ENCODE assay signal across 14 cellular contexts in genomic region chr3:33826206-33826605, GRCh38.
"Had no signal": no experiment of that assay in that cellular context is flagged by ENCODE, and none has a peak within 500 bp of the region (broad histone marks: within the 10 kb centered on the region; RNA-seq: fewer than 3 reads in every experiment).

No MANE protein-coding gene starts in this region.

- H3K4me1 ChIP-seq: psoas muscle, right lobe of liver had no signal

- H3K27me3 ChIP-seq: right lobe of liver had no signal

- DNase-seq: activated CD4-positive, alpha-beta memory T cell treated with anti-CD3 and anti-CD28 coated beads, Interleukin-2, amount 10 ng/mL, durations not matched to agents 7 days and 5 days; activated CD4-positive, alpha-beta T cell treated with anti-CD3 and anti-CD28 coated beads for 1 hour; activated gamma-delta T cell; activated T-cell treated with anti-CD3 and anti-CD28 coated beads, Interleukin-2, amount 50 U/mL, for 48 hours; effector memory CD4-positive, alpha-beta T cell; hippocampal formation; left ventricle myocardium inferior; mesendoderm; nucleus accumbens; psoas muscle; right lobe of liver; stimulated activated naive CD8-positive, alpha-beta T cell treated with anti-CD3 and anti-CD28 coated beads, Interleukin-15, amount 100 ng/mL, for 72 hours; T-helper 1 cell had no signal

- ATAC-seq: psoas muscle; right lobe of liver; stimulated activated naive CD8-positive, alpha-beta T cell treated with anti-CD3 and anti-CD28 coated beads, Interleukin-15, amount 100 ng/mL, for 72 hours had no signal

- H3K27ac ChIP-seq: left ventricle myocardium inferior, psoas muscle, right lobe of liver, SK-N-MC had no signal

- H3K4me3 ChIP-seq: left ventricle myocardium inferior, psoas muscle, right lobe of liver, SK-N-MC had no signal

- H3K9me3 ChIP-seq: left ventricle myocardium inferior, psoas muscle, right lobe of liver had no signal
